ENCODE assay signal across 8 cellular contexts in genomic region chr14:37874429-37875109, GRCh38.
DNase-seq lines count a peak whose midpoint lies in the region; ATAC-seq and TF ChIP-seq lines count a peak whose summit lies in the region.

No MANE protein-coding gene starts in this region.

- H3K27ac ChIP-seq in heart right ventricle: no peak overlapping the region

- ATAC-seq in heart right ventricle: peak; percentile 67 to 92 (median 81)

- peaks cover 6% of the 10 kb centered on the region; the same call in 1 of the 2 replicates for H3K27me3 Mint-ChIP-seq in HFFc6 (ENCODE audit: insufficient read depth)
- H3K27me3 Mint-ChIP-seq in activated naive CD8-positive, alpha-beta T cell treated with anti-CD3 and anti-CD28 coated beads for 36 hours: peaks cover 6% of the 10 kb centered on the region

- no peaks in the 10 kb centered on the region for H3K27me3 ChIP-seq in heart right ventricle

- H3K4me1 ChIP-seq in heart right ventricle: peaks cover 0 to 10% (median 0%) of the 10 kb centered on the region in 9 donors

- no peak overlapping the region for H3K4me3 ChIP-seq in GM12875 (ENCODE audit: low read depth, low read length)
- no peak overlapping the region for H3K4me3 ChIP-seq in heart right ventricle
- H3K4me3 ChIP-seq in retinal pigment epithelial cell (ENCODE audit: low read length): no peak overlapping the region

- peak; percentile 52 for DNase-seq in HFFc6
- peak; percentile 68 for DNase-seq in NAMALWA (ENCODE audit: low spot score)
- DNase-seq in SKM-1 treated with dmso at 0.1 percent for 144 hours (lab: John Stamatoyannopoulos, UW; ENCODE audit: unreplicated experiment): peak; percentile 24
- peak; percentile 67 for DNase-seq in activated naive CD8-positive, alpha-beta T cell treated with anti-CD3 and anti-CD28 coated beads for 36 hours
- DNase-seq in heart right ventricle: peak; percentile 71 to 83
- no peak for DNase-seq in retinal pigment epithelial cell (ENCODE audit: low read depth)
- DNase-seq in mesenteric fat pad (ENCODE audit: low spot score): no peak

- 36 to 37% methylated on average over 15 of the region's 15 CpGs for WGBS in heart right ventricle, 2 donors

- no peaks in the 10 kb centered on the region for H3K9me3 ChIP-seq in heart right ventricle

- no peaks in the 10 kb centered on the region for H3K9me3 Mint-ChIP-seq in HFFc6
- H3K9me3 Mint-ChIP-seq in activated naive CD8-positive, alpha-beta T cell treated with anti-CD3 and anti-CD28 coated beads for 36 hours: no peaks in the 10 kb centered on the region

- H3K27ac Mint-ChIP-seq in HFFc6: no peak overlapping the region; the same call in 1 of the 2 replicates
- H3K27ac Mint-ChIP-seq in activated naive CD8-positive, alpha-beta T cell treated with anti-CD3 and anti-CD28 coated beads for 36 hours: no peak overlapping the region

- peak overlapping the region; percentile 9; the same call in 1 of the 2 replicates for H3K4me3 Mint-ChIP-seq in HFFc6
- no peak overlapping the region for H3K4me3 Mint-ChIP-seq in activated naive CD8-positive, alpha-beta T cell treated with anti-CD3 and anti-CD28 coated beads for 36 hours

- no peaks in the 10 kb centered on the region for H3K36me3 Mint-ChIP-seq in HFFc6 (ENCODE audit: low read depth)
- no peaks in the 10 kb centered on the region for H3K36me3 Mint-ChIP-seq in activated naive CD8-positive, alpha-beta T cell treated with anti-CD3 and anti-CD28 coated beads for 36 hours

- peaks cover 27% of the 10 kb centered on the region for H3K4me1 Mint-ChIP-seq in HFFc6 (ENCODE audit: low read depth)
- H3K4me1 Mint-ChIP-seq in activated naive CD8-positive, alpha-beta T cell treated with anti-CD3 and anti-CD28 coated beads for 36 hours: peaks cover 7% of the 10 kb centered on the region

- TF ChIP-seq CTCF in GM12875 (IDR thresholded peaks at IDR 0.05; ENCODE audit: borderline replicate concordance, insufficient read depth, low read depth, low read length) (peak; percentile 89), HFFc6 (IDR thresholded peaks at IDR 0.05) (peak; percentile 98), heart right ventricle (IDR thresholded peaks at IDR 0.05) (peak; percentile 66 to 91 (median 83)), retinal pigment epithelial cell (conservative IDR thresholded peaks at IDR 0.05; ENCODE audit: low read depth, low read length) (peak; percentile 92)

- intact Hi-C loops in heart right ventricle (cut with DNase I): loop anchor here (2.0 to 10.0 kb wide), 8 partner anchors 162 to 642 kb away; no protein-coding TSS in a partner anchor

- H3K36me3 ChIP-seq in heart right ventricle: no peaks in the 10 kb centered on the region

Comparison
In these comparisons a context has a peak if more than half of its experiments do, and no peak if none do; other contexts are left out.
1. DNase-seq: peak in HFFc6 (single experiment), NAMALWA (single experiment), SKM-1 treated with dmso at 0.1 percent for 144 hours (single experiment), activated naive CD8-positive, alpha-beta T cell treated with anti-CD3 and anti-CD28 coated beads for 36 hours (single experiment) and heart right ventricle (2 of 2); none in retinal pigment epithelial cell (single experiment) and mesenteric fat pad (single experiment).
2. Peak in every context shown above with its lines, with median percentiles within 50 percentile points of each other: CTCF ChIP-seq.